Comparison of ENCODE assay signal across 20 cellular contexts in the genomic region with DNA sequence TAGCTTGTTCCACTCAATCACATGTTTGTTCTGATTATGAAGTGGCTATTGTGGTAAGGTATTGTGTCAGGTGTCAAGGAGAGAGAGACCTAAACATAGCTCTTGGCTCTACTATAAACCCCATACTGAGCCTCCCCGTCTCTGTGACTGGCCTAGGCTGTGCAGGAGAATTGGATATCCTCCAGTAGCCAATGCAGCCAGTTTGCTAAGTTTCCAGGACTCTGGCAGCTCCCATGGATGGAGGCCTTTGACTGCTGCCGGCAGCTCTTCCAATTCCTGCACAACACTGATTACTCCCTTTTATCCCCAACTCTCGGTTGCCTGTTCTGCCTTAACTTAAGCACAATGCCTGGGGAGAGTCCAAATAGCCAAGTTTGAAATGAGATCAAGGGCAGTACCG. TPM values are rescaled to one million over a fixed set of nuclear protein-coding genes. Genes with fewer than 3 reads are reported as not detected.
DNase-seq lines count a peak whose midpoint lies in the region; ATAC-seq and TF ChIP-seq lines count a peak whose summit lies in the region.
"Had no signal": no experiment of that assay in that cellular context is flagged by ENCODE, and none has a peak within 500 bp of the region (broad histone marks: within the 10 kb centered on the region; RNA-seq: fewer than 3 reads in every experiment).

No MANE protein-coding gene starts in this region.

- H3K36me3 ChIP-seq in rectal smooth muscle tissue (ENCODE audit: control insufficient read depth, insufficient read depth, low read length): no peaks in the 10 kb centered on the region
- H3K36me3 ChIP-seq: upper lobe of left lung had no signal

- ATAC-seq in HG02885 (IDR thresholded peaks at IDR 0.05; ENCODE audit: poor library complexity, unreplicated experiment) (no peak), GM18867 (IDR thresholded peaks at IDR 0.05; ENCODE audit: unreplicated experiment) (no peak), GM18519 (IDR thresholded peaks at IDR 0.05; ENCODE audit: low FRiP score, unreplicated experiment) (no peak)
- no peak for ATAC-seq in activated CD8-positive, alpha-beta memory T cell treated with anti-CD3 and anti-CD28 coated beads, Interleukin-2, amount 10 ng/mL, durations not matched to agents 7 days and 5 days
- ATAC-seq: natural killer cell treated with Interleukin-12 subunit alpha and Interleukin-12 subunit beta and Interleukin-15 and Interleukin-18, amount 100 ng/mL, for 72 hours; T-cell had no signal

- peak overlapping the region; percentile 6 for H3K27ac ChIP-seq in layer of hippocampus (ENCODE audit: low read depth, low read length)
- H3K27ac ChIP-seq in rectal smooth muscle tissue (ENCODE audit: low read depth, low read length): peak overlapping the region; percentile 47
- H3K27ac ChIP-seq: epithelial cell of prostate, upper lobe of left lung had no signal

- H3K4me1 Mint-ChIP-seq in activated CD8-positive, alpha-beta memory T cell treated with anti-CD3 and anti-CD28 coated beads, Interleukin-2, amount 10 ng/mL, durations not matched to agents 7 days and 5 days: no peaks in the 10 kb centered on the region
- H3K4me1 Mint-ChIP-seq: T-cell had no signal

- H3K4me3 ChIP-seq in fibroblast of pulmonary artery (replicated peaks; ENCODE audit: low read depth, low read length) (no peak overlapping the region), rectal smooth muscle tissue (ENCODE audit: low read length) (no peak overlapping the region)
- H3K4me3 ChIP-seq: upper lobe of left lung had no signal

- H3K4me3 Mint-ChIP-seq in activated CD8-positive, alpha-beta memory T cell treated with anti-CD3 and anti-CD28 coated beads, Interleukin-2, amount 10 ng/mL, durations not matched to agents 7 days and 5 days: no peak overlapping the region
- H3K4me3 Mint-ChIP-seq: CD4-positive, alpha-beta T cell; natural killer cell treated with Interleukin-12 subunit alpha and Interleukin-12 subunit beta and Interleukin-15 and Interleukin-18, amount 100 ng/mL, for 72 hours; T-cell had no signal

- H3K36me3 Mint-ChIP-seq in activated CD8-positive, alpha-beta memory T cell treated with anti-CD3 and anti-CD28 coated beads, Interleukin-2, amount 10 ng/mL, durations not matched to agents 7 days and 5 days: no peaks in the 10 kb centered on the region
- H3K36me3 Mint-ChIP-seq: natural killer cell treated with Interleukin-12 subunit alpha and Interleukin-12 subunit beta and Interleukin-15 and Interleukin-18, amount 100 ng/mL, for 72 hours; T-cell had no signal

- H3K9me3 Mint-ChIP-seq in activated CD8-positive, alpha-beta memory T cell treated with anti-CD3 and anti-CD28 coated beads, Interleukin-2, amount 10 ng/mL, durations not matched to agents 7 days and 5 days (ENCODE audit: low read depth): no peaks in the 10 kb centered on the region
- H3K9me3 Mint-ChIP-seq: CD4-positive, alpha-beta T cell; T-cell had no signal

- no peak overlapping the region for H3K27ac Mint-ChIP-seq in activated CD8-positive, alpha-beta memory T cell treated with anti-CD3 and anti-CD28 coated beads, Interleukin-2, amount 10 ng/mL, durations not matched to agents 7 days and 5 days
- H3K27ac Mint-ChIP-seq: CD4-positive, alpha-beta T cell; natural killer cell treated with Interleukin-12 subunit alpha and Interleukin-12 subunit beta and Interleukin-15 and Interleukin-18, amount 100 ng/mL, for 72 hours; T-cell had no signal

- no peak overlapping the region for H3K9ac ChIP-seq in rectal smooth muscle tissue (ENCODE audit: low read length)

- H3K27me3 ChIP-seq in layer of hippocampus (ENCODE audit: control insufficient read depth, insufficient read depth, low read length) (no peaks in the 10 kb centered on the region), rectal smooth muscle tissue (ENCODE audit: control insufficient read depth, insufficient read depth, low read length) (no peaks in the 10 kb centered on the region)
- H3K27me3 ChIP-seq: upper lobe of left lung had no signal

- TF ChIP-seq CTCF in fibroblast of pulmonary artery (IDR thresholded peaks at IDR 0.05; ENCODE audit: low read length, missing control alignments): no peak

- peak; percentile 7 for DNase-seq in NCI-H1105 (lab: John Stamatoyannopoulos, UW)
- DNase-seq in fibroblast of pulmonary artery (ENCODE audit: low read depth): peak; percentile 9
- DNase-seq in activated CD8-positive, alpha-beta memory T cell treated with anti-CD3 and anti-CD28 coated beads, Interleukin-2, amount 10 ng/mL, durations not matched to agents 7 days and 5 days: no peak
- DNase-seq: activated CD4-positive, alpha-beta T cell treated with anti-CD3 and anti-CD28 coated beads, Interleukin-2, amount 50 U/mL, for 4 hours; activated naive CD4-positive, alpha-beta T cell treated with Interleukin-2 at 50 U/mL for 16 hours; activated T-cell treated with anti-CD3 and anti-CD28 coated beads, Interleukin-2, amount 50 U/mL, for 1 hour; CD4-positive, alpha-beta T cell; dermis blood vessel endothelial cell; mesenchymal stem cell; retina; stimulated activated naive CD4-positive, alpha-beta T cell treated with Interleukin-2 at 50 U/mL for 16 hours; T-cell had no signal

- H3K27me3 Mint-ChIP-seq in activated CD8-positive, alpha-beta memory T cell treated with anti-CD3 and anti-CD28 coated beads, Interleukin-2, amount 10 ng/mL, durations not matched to agents 7 days and 5 days: peaks cover 5% of the 10 kb centered on the region
- H3K27me3 Mint-ChIP-seq: natural killer cell treated with Interleukin-12 subunit alpha and Interleukin-12 subunit beta and Interleukin-15 and Interleukin-18, amount 100 ng/mL, for 72 hours had no signal

- CTCF ChIA-PET in activated CD8-positive, alpha-beta memory T cell treated with anti-CD3 and anti-CD28 coated beads, Interleukin-2, amount 10 ng/mL, durations not matched to agents 7 days and 5 days (lab: Charles Lee): no interaction called here

- peaks cover 12% of the 10 kb centered on the region for H3K4me1 ChIP-seq in rectal smooth muscle tissue (ENCODE audit: control insufficient read depth, insufficient read depth, low read length)

RNA-seq across cellular contexts. Expression of a gene that starts 59.3 kb away (rescaled TPM):
- under 1 TPM in 1 of 2 experiments, not detected in 1; 0.07 TPM for total RNA-seq in activated CD8-positive, alpha-beta memory T cell treated with anti-CD3 and anti-CD28 coated beads, Interleukin-2, amount 10 ng/mL, durations not matched to agents 7 days and 5 days
- total RNA-seq: CD4-positive, alpha-beta T cell; natural killer cell treated with Interleukin-12 subunit alpha and Interleukin-12 subunit beta and Interleukin-15 and Interleukin-18, amount 100 ng/mL, for 72 hours had no signal
